In genomic region chr1:149861497-149862054, GRCh38 we compare ENCODE assay signal across 8 cellular contexts. TPM values are rescaled to one million over a fixed set of nuclear protein-coding genes. Genes with fewer than 3 reads are reported as not detected.
DNase-seq lines count a peak whose midpoint lies in the region; ATAC-seq and TF ChIP-seq lines count a peak whose summit lies in the region.
"Not testable (repeated sequence)": the region's sequence is repeated elsewhere in the genome, so short reads cannot be mapped to it uniquely, and the experiment has no call there.

No MANE protein-coding gene starts in this region.

- H4K20me1 ChIP-seq in HCT116 (ENCODE audit: insufficient read depth) = not testable (repeated sequence)

- intact Hi-C loops in CD8-positive, alpha-beta T cell (cut with DNase I, micrococcal nuclease); HCT116 (cut with micrococcal nuclease); Panc1 (cut with micrococcal nuclease; ENCODE audit: unreplicated experiment); left lung (cut with DNase I); gastrocnemius medialis (cut with DNase I; ENCODE audit: low total_unique reads): not testable (repeated sequence)

- H3K27me3 Mint-ChIP-seq in CD8-positive, alpha-beta T cell (ENCODE audit: low read depth); central memory CD8-positive, alpha-beta T cell: not testable (repeated sequence)

- not testable (repeated sequence) for BruUV-seq in HCT116 (replicated peaks; lab: Mats Ljungman, UMichigan); Panc1 (replicated peaks; lab: Mats Ljungman, UMichigan)

- not testable (repeated sequence) for H3K4me1 ChIP-seq in CD8-positive, alpha-beta T cell (ENCODE audit: insufficient read depth, low read length); HCT116 (ENCODE audit: control insufficient read depth in 1 of 2, insufficient read depth in 2 of 2, low read length in 2 of 2); Panc1 (ENCODE audit: control insufficient read depth, insufficient read depth, low read length); left lung; gastrocnemius medialis

- H3K36me3 Mint-ChIP-seq in CD8-positive, alpha-beta T cell; central memory CD8-positive, alpha-beta T cell (ENCODE audit: insufficient read depth): not testable (repeated sequence)

- not testable (repeated sequence) for H3K4me3 ChIP-seq in CD8-positive, alpha-beta T cell (ENCODE audit: low read depth, low read length); HCT116 (replicated peaks in 1 of 2; ENCODE audit: low read depth in 1 of 2, low read length in 2 of 2); Panc1 (ENCODE audit: low read depth in 2 of 2, low read length in 2 of 2); left lung; gastrocnemius medialis

- not testable (repeated sequence) for DNase-seq in CD8-positive, alpha-beta T cell; HCT116 (ENCODE audit: low read depth, low spot score); Panc1 (ENCODE audit: low read depth, low spot score); central memory CD8-positive, alpha-beta T cell (ENCODE audit: low spot score in 2 of 2); left lung; gastrocnemius medialis

- RAD21 ChIA-PET in HCT116 (lab: Charles Lee; ENCODE audit: low non-redundant PET in 1 of 2, low total read pairs in 2 of 2, uncharacterized antibody in 2 of 2, unreplicated experiment in 2 of 2) = not testable (repeated sequence)

- not testable (repeated sequence) for H2AFZ ChIP-seq in HCT116 (ENCODE audit: low read depth, low read length, poor library complexity, severe bottlenecking)

- H3K9me2 ChIP-seq in HCT116 (ENCODE audit: insufficient read depth) = not testable (repeated sequence)

- H3K36me3 ChIP-seq in CD8-positive, alpha-beta T cell (ENCODE audit: insufficient read depth, low read length); HCT116 (ENCODE audit: control insufficient read depth in 1 of 2, insufficient read depth in 2 of 2, low read length in 2 of 2); Panc1 (ENCODE audit: control insufficient read depth, insufficient read depth, low read length); left lung; gastrocnemius medialis: not testable (repeated sequence)

- not testable (repeated sequence) for TF ChIP-seq CTCF in CD8-positive, alpha-beta T cell (IDR thresholded peaks at IDR 0.05); HCT116 (IDR thresholded peaks at IDR 0.05 in 2 of 3, conservative IDR thresholded peaks at IDR 0.05 in 1 of 3; ENCODE audit: borderline replicate concordance in 1 of 3, insufficient read depth in 1 of 3, low read depth in 2 of 3, low read length in 2 of 3); Panc1 (IDR thresholded peaks at IDR 0.05); left lung (IDR thresholded peaks at IDR 0.05); gastrocnemius medialis (IDR thresholded peaks at IDR 0.05 in 4 of 5, conservative IDR thresholded peaks at IDR 0.05 in 1 of 5)

- not testable (repeated sequence) for H3K27me3 ChIP-seq in CD8-positive, alpha-beta T cell (ENCODE audit: insufficient read depth, low read length); HCT116 (ENCODE audit: insufficient read depth, low read length); Panc1 (ENCODE audit: control insufficient read depth, insufficient read depth, low read length); left lung; gastrocnemius medialis

- not testable (repeated sequence) for H3K4me3 Mint-ChIP-seq in CD8-positive, alpha-beta T cell; central memory CD8-positive, alpha-beta T cell

- TF ChIP-seq POLR2A in HCT116 (IDR thresholded peaks at IDR 0.05; ENCODE audit: borderline replicate concordance, extremely low read depth, insufficient read depth, insufficient read length); gastrocnemius medialis (IDR thresholded peaks at IDR 0.05): not testable (repeated sequence)

- H3K4me2 ChIP-seq in HCT116 (ENCODE audit: low read length) = not testable (repeated sequence)

- TF ChIP-seq RAD21 in HCT116 (IDR thresholded peaks at IDR 0.05; ENCODE audit: low read depth) = not testable (repeated sequence)

- not testable (repeated sequence) for H3K27ac ChIP-seq in CD8-positive, alpha-beta T cell (ENCODE audit: low read depth, low read length); HCT116 (ENCODE audit: low read depth, low read length); Panc1 (ENCODE audit: low read length); left lung; gastrocnemius medialis

- POLR2A ChIA-PET in CD8-positive, alpha-beta T cell (lab: Charles Lee); HCT116 (lab: Charles Lee); Panc1 (lab: Charles Lee): not testable (repeated sequence)

- not testable (repeated sequence) for H3K9me3 Mint-ChIP-seq in CD8-positive, alpha-beta T cell; central memory CD8-positive, alpha-beta T cell

- in situ Hi-C loops in Panc1 (cut with HindIII; ENCODE audit: low pct_unique_long_range_greater_than_20kb, low sequenced_read_pairs); gastrocnemius medialis (cut with MboI; ENCODE audit: low sequenced_read_pairs in 4 of 4): not testable (repeated sequence)

- ATAC-seq in CD8-positive, alpha-beta T cell = peak; percentile 9
- ATAC-seq in GM19023 (IDR thresholded peaks at IDR 0.05; ENCODE audit: unreplicated experiment) (peak; percentile 9), HCT116 (peak; percentile 37), HG03095 (IDR thresholded peaks at IDR 0.05; ENCODE audit: unreplicated experiment) (peak; percentile 8), Panc1 (peak; percentile 28), left lung (peak; percentile 45), gastrocnemius medialis (peak; percentile 42 to 43)
- ATAC-seq in central memory CD8-positive, alpha-beta T cell (replicated peaks; ENCODE audit: extremely low read depth, poor library complexity, severe bottlenecking) = peak; percentile 21

- not testable (repeated sequence) for H3K9me3 ChIP-seq in CD8-positive, alpha-beta T cell (ENCODE audit: low read length); HCT116 (ENCODE audit: control insufficient read depth in 1 of 2, insufficient read depth in 1 of 2, low read depth in 1 of 2, low read length in 2 of 2); Panc1 (ENCODE audit: control insufficient read depth, insufficient read depth, low read depth, low read length); left lung; gastrocnemius medialis

- not testable (repeated sequence) for H3K4me1 Mint-ChIP-seq in CD8-positive, alpha-beta T cell (ENCODE audit: low read depth); central memory CD8-positive, alpha-beta T cell

- not testable (repeated sequence) for H3K9ac ChIP-seq in HCT116 (ENCODE audit: low read length)

- CTCF ChIA-PET in CD8-positive, alpha-beta T cell (lab: Charles Lee); HCT116 (lab: Charles Lee); Panc1 (lab: Charles Lee): not testable (repeated sequence)

- not testable (repeated sequence) for H3K27ac Mint-ChIP-seq in CD8-positive, alpha-beta T cell; central memory CD8-positive, alpha-beta T cell (ENCODE audit: low read depth)

- H3K79me2 ChIP-seq in HCT116 (ENCODE audit: insufficient read depth, low read length) = not testable (repeated sequence)

RNA-seq across cellular contexts. Expression of gene BOLA1, which starts 37.8 kb away (rescaled TPM):
- total RNA-seq in CD8-positive, alpha-beta T cell = 1 to 10 TPM; 3.3 to 4.0 TPM
- total RNA-seq in HCT116 (2021; ENCODE audit: unreplicated experiment) (20.4 TPM), Panc1 (2021; ENCODE audit: unreplicated experiment) (14.6 TPM), left lung (10 to 100 TPM; 11.4 to 13.1 TPM), gastrocnemius medialis (10 to 100 TPM; 17.0 to 35.4 (median 28.7) TPM)
- 21.2 and 22.9 TPM in 2 replicates for polyA plus RNA-seq in HCT116 (2012)
- 21.1 TPM for polyA plus RNA-seq in Panc1 (2012; ENCODE audit: insufficient read length)

RNA-seq across cellular contexts. Expression of gene SV2A, which starts 56.1 kb away (rescaled TPM):
- 1 to 10 TPM; 2.9 to 3.3 TPM for total RNA-seq in CD8-positive, alpha-beta T cell
- 0.15 TPM for total RNA-seq in HCT116 (2021; ENCODE audit: unreplicated experiment)
- 0.05 TPM in 1 of 2 replicates, not detected in the other for polyA plus RNA-seq in HCT116 (2012)
- 2.9 TPM for total RNA-seq in Panc1 (2021; ENCODE audit: unreplicated experiment)
- 4.4 TPM for polyA plus RNA-seq in Panc1 (2012; ENCODE audit: insufficient read length)
- 1 to 10 TPM; 3.3 to 3.4 TPM for total RNA-seq in left lung
- total RNA-seq in gastrocnemius medialis = under 1 TPM; 0.12 to 0.56 (median 0.30) TPM
